Comparison of ENCODE assay signal across 26 cellular contexts in genomic region chr2:233816771-233817170, GRCh38. TPM values are rescaled to one million over a fixed set of nuclear protein-coding genes. Genes with fewer than 3 reads are reported as not detected.
A peak's percentile ranks its signal among the peaks of the same experiment; 100 is the strongest.
DNase-seq lines count a peak whose midpoint lies in the region; ATAC-seq, FAIRE-seq and TF ChIP-seq lines count a peak whose summit lies in the region.
"Had no signal": no experiment of that assay in that cellular context is flagged by ENCODE, and none has a peak within 500 bp of the region (broad histone marks: within the 10 kb centered on the region; RNA-seq: fewer than 3 reads in every experiment).

No MANE protein-coding gene starts in this region.

- peaks cover 0 to 3% of the 10 kb centered on the region in 2 experiments; a peak in 1 of 4 replicates for H3K4me1 ChIP-seq in SK-N-SH (ENCODE audit: control insufficient read depth in 1 of 2, insufficient read depth in 2 of 2, low read depth in 1 of 2, low read length in 1 of 2)
- H3K4me1 ChIP-seq in kidney (ENCODE audit: control insufficient read depth in 1 of 2, insufficient read depth in 1 of 2, low read depth in 1 of 2, low read length in 2 of 2), result no peaks in the 10 kb centered on the region
- H3K4me1 ChIP-seq in spleen, result no peaks in the 10 kb centered on the region
- H3K4me1 ChIP-seq in gastrocnemius medialis, result no peaks in the 10 kb centered on the region
- H3K4me1 ChIP-seq: tibial nerve had no signal

- H3K27me3 Mint-ChIP-seq in naive thymus-derived CD8-positive, alpha-beta T cell, result peaks cover 0 to 18% (median 11%) of the 10 kb centered on the region in 5 donors

- H3K27ac Mint-ChIP-seq in naive thymus-derived CD8-positive, alpha-beta T cell, result no peak overlapping the region
- H3K27ac Mint-ChIP-seq: activated CD4-positive, alpha-beta T cell treated with anti-CD3 and anti-CD28 coated beads for 36 hours; dendritic cell treated with granulocyte-macrophage colony-stimulating factor and Interleukin-4, amounts not matched to agents 40 ng/mL and 50 ng/mL, for 4 days; T-helper 1 cell treated with Interleukin-12 subunit alpha and Interleukin-12 subunit beta and Interleukin-4 antibody, amounts not matched to agents 30 μg/mL and 1 μg/mL, for 36 hours had no signal

- H3K4me2 ChIP-seq in SK-N-SH, result no peak overlapping the region
- H3K4me2 ChIP-seq: KMS-11, PC-9 had no signal

- CTCF ChIA-PET in SK-N-SH (lab: Yijun Ruan, JAX), result no interaction called here

- no peaks in the 10 kb centered on the region for H3K9me3 ChIP-seq in SK-N-SH
- no peaks in the 10 kb centered on the region for H3K9me3 ChIP-seq in kidney (ENCODE audit: control insufficient read depth in 1 of 2, low read length in 2 of 2)
- H3K9me3 ChIP-seq in spleen, result peaks cover 0 to 4% (median 0%) of the 10 kb centered on the region in 8 donors
- H3K9me3 ChIP-seq in gastrocnemius medialis, result no peaks in the 10 kb centered on the region
- H3K9me3 ChIP-seq: SJCRH30, tibial nerve had no signal

- no peak for ATAC-seq in SK-N-SH treated with all-trans-retinoic acid at 6 μM for 48 hours
- ATAC-seq in HG02678 (IDR thresholded peaks at IDR 0.05; ENCODE audit: unreplicated experiment), result no peak
- ATAC-seq in naive thymus-derived CD8-positive, alpha-beta T cell, result no peak
- ATAC-seq in gastrocnemius medialis, result no peak
- ATAC-seq: activated CD4-positive, alpha-beta T cell treated with anti-CD3 and anti-CD28 coated beads for 36 hours; stimulated activated naive CD8-positive, alpha-beta T cell treated with anti-CD3 and anti-CD28 coated beads, Interleukin-15, Interleukin-2, amounts not matched to agents 100 U/mL and 50 U/mL, for 24 hours had no signal

- H3K4me3 ChIP-seq in SK-N-SH (ENCODE audit: low read depth in 2 of 2, low read length in 1 of 2) (no peak overlapping the region), kidney (ENCODE audit: low read length in 2 of 2) (no peak overlapping the region), spleen (no peak overlapping the region), gastrocnemius medialis (no peak overlapping the region)
- H3K4me3 ChIP-seq: PC-9, SJCRH30, tibial nerve had no signal

- no peaks in the 10 kb centered on the region for H3K9me2 ChIP-seq in SK-N-SH

- H2AFZ ChIP-seq in SK-N-SH (ENCODE audit: low read depth), result no peak overlapping the region
- H2AFZ ChIP-seq: PC-9 had no signal

- no peak overlapping the region for H3K9ac ChIP-seq in SK-N-SH
- no peak overlapping the region for H3K9ac ChIP-seq in kidney (ENCODE audit: low read length in 2 of 2)
- H3K9ac ChIP-seq: KMS-11 had no signal

- TF ChIP-seq CTCF in SK-N-SH (IDR thresholded peaks at IDR 0.05) (no peak), kidney (IDR thresholded peaks at IDR 0.05; ENCODE audit: borderline replicate concordance, extremely low read depth, insufficient read depth) (no peak), spleen (IDR thresholded peaks at IDR 0.05 in 8 of 11, conservative IDR thresholded peaks at IDR 0.05 in 3 of 11) (no peak), gastrocnemius medialis (IDR thresholded peaks at IDR 0.05 in 4 of 5, conservative IDR thresholded peaks at IDR 0.05 in 1 of 5) (no peak)

- no peak overlapping the region for H3K4me3 Mint-ChIP-seq in naive thymus-derived CD8-positive, alpha-beta T cell
- H3K4me3 Mint-ChIP-seq: activated CD4-positive, alpha-beta T cell treated with anti-CD3 and anti-CD28 coated beads for 36 hours; dendritic cell treated with granulocyte-macrophage colony-stimulating factor and Interleukin-4, amounts not matched to agents 40 ng/mL and 50 ng/mL, for 4 days; T-helper 1 cell treated with Interleukin-12 subunit alpha and Interleukin-12 subunit beta and Interleukin-4 antibody, amounts not matched to agents 30 μg/mL and 1 μg/mL, for 36 hours had no signal

- H3K36me3 Mint-ChIP-seq in naive thymus-derived CD8-positive, alpha-beta T cell, result no peaks in the 10 kb centered on the region

- H3F3A ChIP-seq in SK-N-SH (replicated peaks; ENCODE audit: insufficient read depth), result no peaks in the 10 kb centered on the region

- H3K36me3 ChIP-seq in SK-N-SH (replicated peaks in 1 of 2; ENCODE audit: control insufficient read depth in 1 of 2, insufficient read depth in 2 of 2, low read length in 1 of 2) (no peaks in the 10 kb centered on the region), kidney (ENCODE audit: control insufficient read depth in 1 of 2, insufficient read depth in 2 of 2, low read length in 2 of 2) (no peaks in the 10 kb centered on the region), spleen (no peaks in the 10 kb centered on the region), gastrocnemius medialis (no peaks in the 10 kb centered on the region)
- H3K36me3 ChIP-seq: brain microvascular endothelial cell, SJCRH30, tibial nerve had no signal

- POLR2A ChIA-PET in SK-N-SH (lab: Yijun Ruan, JAX), result no interaction called here
- POLR2A ChIA-PET in naive thymus-derived CD8-positive, alpha-beta T cell (lab: Charles Lee), result no interaction called here

- FAIRE-seq in kidney (lab: Jason Lieb, UNC), result no peak

- no peak for TF ChIP-seq RAD21 in SK-N-SH (IDR thresholded peaks at IDR 0.05; ENCODE audit: low read length)

- TF ChIP-seq EP300 in SK-N-SH (IDR thresholded peaks at IDR 0.05; ENCODE audit: borderline replicate concordance in 1 of 2, low read depth in 1 of 2, low read length in 1 of 2), result no peak

- TF ChIP-seq POLR2A in spleen (IDR thresholded peaks at IDR 0.05) (no peak), gastrocnemius medialis (IDR thresholded peaks at IDR 0.05) (no peak)

- no peaks in the 10 kb centered on the region for H3K79me2 ChIP-seq in SK-N-SH (ENCODE audit: insufficient read depth)

- peaks cover 0 to 7% (median 5%) of the 10 kb centered on the region in 4 donors for H3K4me1 Mint-ChIP-seq in naive thymus-derived CD8-positive, alpha-beta T cell
- H3K4me1 Mint-ChIP-seq: activated CD4-positive, alpha-beta T cell treated with anti-CD3 and anti-CD28 coated beads for 36 hours had no signal

- WGBS in SK-N-SH (ENCODE audit: low lambda C conversion rate), result 88% methylated on average over 4 of the region's 4 CpGs
- WGBS in spleen, 5 donors, result 75 to 81% (median 78%) methylated on average over 4 of the region's 4 CpGs

- H3K27ac ChIP-seq in SK-N-SH (ENCODE audit: low read depth in 2 of 2, low read length in 1 of 2), result peak overlapping the region in 1 of 2 experiments; percentile 36; a peak in 1 of 4 replicates
- H3K27ac ChIP-seq in kidney (ENCODE audit: low read depth in 2 of 2, low read length in 2 of 2), result no peak overlapping the region
- no peak overlapping the region for H3K27ac ChIP-seq in spleen
- H3K27ac ChIP-seq in gastrocnemius medialis, result no peak overlapping the region
- H3K27ac ChIP-seq: 22Rv1, brain microvascular endothelial cell, KMS-11, PC-9, SJCRH30, tibial nerve had no signal

- in situ Hi-C loops in gastrocnemius medialis (cut with MboI; ENCODE audit: low sequenced_read_pairs in 4 of 4), result no loop called here

- H3K27me3 ChIP-seq in SK-N-SH (ENCODE audit: insufficient read depth), result no peaks in the 10 kb centered on the region
- H3K27me3 ChIP-seq in spleen (replicated peaks in 1 of 7), result peaks cover 0 to 15% (median 0%) of the 10 kb centered on the region in 7 donors
- no peaks in the 10 kb centered on the region for H3K27me3 ChIP-seq in gastrocnemius medialis
- H3K27me3 ChIP-seq: brain microvascular endothelial cell, SJCRH30, tibial nerve had no signal

- peak; percentile 49 for DNase-seq in SK-N-SH
- peak; percentile 20 for DNase-seq in HuH-7.5 (ENCODE audit: low spot score)
- peak; percentile 40 for DNase-seq in kidney
- peak; percentile 46 for DNase-seq in spleen
- DNase-seq in naive thymus-derived CD8-positive, alpha-beta T cell, result no peak
- DNase-seq in gastrocnemius medialis, result no peak
- DNase-seq: activated CD4-positive, alpha-beta T cell treated with anti-CD3 and anti-CD28 coated beads for 36 hours; brain microvascular endothelial cell; DMS79; GOT3; NCI-H1417 treated with DMSO at 0.1 percent for 48 hours; nucleus accumbens; PC-9; stimulated activated naive CD8-positive, alpha-beta T cell treated with anti-CD3 and anti-CD28 coated beads, Interleukin-15, Interleukin-2, amounts not matched to agents 100 U/mL and 50 U/mL, for 24 hours had no signal

- H4K20me1 ChIP-seq in SK-N-SH (ENCODE audit: insufficient read depth), result no peaks in the 10 kb centered on the region

- no peaks in the 10 kb centered on the region for H3K9me3 Mint-ChIP-seq in naive thymus-derived CD8-positive, alpha-beta T cell
- H3K9me3 Mint-ChIP-seq: dendritic cell treated with granulocyte-macrophage colony-stimulating factor and Interleukin-4, amounts not matched to agents 40 ng/mL and 50 ng/mL, for 4 days; T-helper 1 cell treated with Interleukin-12 subunit alpha and Interleukin-12 subunit beta and Interleukin-4 antibody, amounts not matched to agents 30 μg/mL and 1 μg/mL, for 36 hours had no signal

- intact Hi-C loops in kidney (cut with DNase I) (no loop called here), spleen (cut with DNase I; ENCODE audit: low total_unique reads) (no loop called here), gastrocnemius medialis (cut with DNase I; ENCODE audit: low total_unique reads) (no loop called here)

RNA-seq across cellular contexts. Expression of gene HJURP, which starts 37.6 kb away (rescaled TPM):
- polyA plus RNA-seq in SK-N-SH (2012; rRNA removed) (13.2 and 16.5 TPM in 2 replicates), kidney (ENCODE audit: insufficient read depth, low read depth, low replicate concordance) (not detected), spleen (1 to 10 TPM; 2.2 to 5.6 (median 2.9) TPM)
- 7.6 and 9.8 TPM in 2 replicates for polyA plus RNA-seq in SK-N-SH (2012; cell fraction: cytosol; rRNA removed)
- 45.0 and 52.3 TPM in 2 replicates for polyA plus RNA-seq in SK-N-SH (2012; cell fraction: nucleus; rRNA removed)
- total RNA-seq in kidney (0.94 TPM), spleen (1 to 10 TPM; 1.4 to 7.4 (median 5.2) TPM), gastrocnemius medialis (1 to 10 TPM in 1 of 4 donors, under 1 TPM in 1, not detected in 2; 0.20 to 1.1 TPM)
- not detected for total RNA-seq in naive thymus-derived CD8-positive, alpha-beta T cell
- not detected for polyA plus RNA-seq in naive thymus-derived CD8-positive, alpha-beta T cell

RNA-seq across cellular contexts. Expression of gene MROH2A, which starts 38.6 kb away (rescaled TPM):
- polyA plus RNA-seq in SK-N-SH (2012; rRNA removed) (0.02 TPM in 1 of 2 replicates, not detected in the other), kidney (ENCODE audit: insufficient read depth, low read depth, low replicate concordance) (1.8 TPM), spleen (1 to 10 TPM in 1 of 3 donors, not detected in 2; 1.5 TPM)
- polyA plus RNA-seq in SK-N-SH (2012; cell fraction: cytosol; rRNA removed), result not detected in 2 replicates
- 0.07 TPM in 1 of 2 replicates, not detected in the other for polyA plus RNA-seq in SK-N-SH (2012; cell fraction: nucleus; rRNA removed)
- total RNA-seq in kidney (not detected), spleen (under 1 TPM in 2 of 7 donors, not detected in 5; 0.27 to 0.43 TPM), gastrocnemius medialis (not detected)
- not detected for total RNA-seq in naive thymus-derived CD8-positive, alpha-beta T cell
- not detected for polyA plus RNA-seq in naive thymus-derived CD8-positive, alpha-beta T cell
- total RNA-seq: activated CD4-positive, alpha-beta T cell treated with anti-CD3 and anti-CD28 coated beads for 36 hours; fibroblast of lung; HT1080; kidney epithelial cell; NCI-H460; SJCRH30; tibial nerve had no signal
- polyA plus RNA-seq: fibroblast of lung had no signal

RNA-seq across cellular contexts. Expression of gene UGT1A1, which starts 56.7 kb away (rescaled TPM):
- polyA plus RNA-seq in SK-N-SH (2012; rRNA removed) (not detected in 2 replicates), kidney (ENCODE audit: insufficient read depth, low read depth, low replicate concordance) (3.6 TPM), spleen (not detected)
- polyA plus RNA-seq in SK-N-SH (2012; cell fraction: cytosol; rRNA removed), result not detected in 2 replicates
- polyA plus RNA-seq in SK-N-SH (2012; cell fraction: nucleus; rRNA removed), result not detected in 2 replicates
- total RNA-seq in kidney (1.4 TPM), spleen (not detected), gastrocnemius medialis (under 1 TPM in 1 of 4 donors, not detected in 3; 0.20 TPM)
- total RNA-seq in naive thymus-derived CD8-positive, alpha-beta T cell, result not detected
- polyA plus RNA-seq in naive thymus-derived CD8-positive, alpha-beta T cell, result not detected
- total RNA-seq: activated CD4-positive, alpha-beta T cell treated with anti-CD3 and anti-CD28 coated beads for 36 hours; fibroblast of lung; HT1080; kidney epithelial cell; NCI-H460; SJCRH30; tibial nerve had no signal
- polyA plus RNA-seq: fibroblast of lung had no signal

Comparison
In these comparisons a context has a peak if more than half of its experiments do, and no peak if none do; other contexts are left out.
1. DNase-seq: peak in SK-N-SH (single experiment), HuH-7.5 (single experiment), kidney (single experiment) and spleen (single experiment); none in naive thymus-derived CD8-positive, alpha-beta T cell (0 of 10) and gastrocnemius medialis (0 of 2).